In genomic region chr11:1570896-1571759, GRCh38 we compare ENCODE assay signal across 8 cellular contexts. TPM values are rescaled to one million over a fixed set of nuclear protein-coding genes. Genes with fewer than 3 reads are reported as not detected.
DNase-seq lines count a peak whose midpoint lies in the region; ATAC-seq and TF ChIP-seq lines count a peak whose summit lies in the region.

No MANE protein-coding gene starts in this region.

- H3K27ac ChIP-seq in upper lobe of left lung = peak overlapping the region; percentile 58 to 80 (median 72)

- TF ChIP-seq EP300 in upper lobe of left lung (IDR thresholded peaks at IDR 0.05) = no peak

- CTCF ChIA-PET in activated naive CD4-positive, alpha-beta T cell treated with anti-CD3 and anti-CD28 coated beads for 36 hours (lab: Charles Lee) = no interaction called here

- H3K27ac Mint-ChIP-seq in activated naive CD4-positive, alpha-beta T cell treated with anti-CD3 and anti-CD28 coated beads for 36 hours = no peak overlapping the region
- H3K27ac Mint-ChIP-seq in brain = peak overlapping the region in 3 of 5 experiments; percentile 70 to 95 (median 92)

- peaks cover 30 to 58% (median 36%) of the 10 kb centered on the region in 4 donors for H3K4me1 ChIP-seq in upper lobe of left lung

- H3K4me3 ChIP-seq in upper lobe of left lung = peak overlapping the region; percentile 58 to 76 (median 66)
- H3K4me3 ChIP-seq in lower leg skin (ENCODE audit: low read depth, poor library complexity, severe bottlenecking) = no peak overlapping the region

- no peak for TF ChIP-seq POLR2A in upper lobe of left lung (IDR thresholded peaks at IDR 0.05)
- TF ChIP-seq POLR2A in lower leg skin (IDR thresholded peaks at IDR 0.05) = no peak

- ATAC-seq in upper lobe of left lung (ENCODE audit: low FRiP score in 2 of 2) = no peak

- H3K9me3 ChIP-seq in upper lobe of left lung = no peaks in the 10 kb centered on the region

- WGBS in upper lobe of left lung, 2 donors = 11 to 39% methylated on average over 4 to 21 of the region's 58 CpGs
- WGBS in lower leg skin, 2 donors = 18 to 38% methylated on average over 6 to 35 of the region's 58 CpGs

- DNase-seq in activated naive CD4-positive, alpha-beta T cell treated with anti-CD3 and anti-CD28 coated beads for 36 hours = peak; percentile 47
- DNase-seq in activated naive CD4-positive, alpha-beta T cell treated with Interleukin-2 at 50 U/mL for 16 hours = no peak
- DNase-seq in medulla oblongata (ENCODE audit: extremely low spot score) = peak; percentile 13
- DNase-seq in upper lobe of left lung = peak in 1 of 2 donors; percentile 88
- no peak for DNase-seq in lower leg skin (ENCODE audit: low spot score in 2 of 2)
- DNase-seq in globus pallidus (ENCODE audit: low spot score) = no peak
- DNase-seq in GM13977 (ENCODE audit: low spot score) = no peak

- in situ Hi-C loops in GM13977 (cut with MboI; ENCODE audit: low pct_unique_long_range_greater_than_20kb, low sequenced_read_pairs, unreplicated experiment) = no loop called here

- TF ChIP-seq CTCF in brain (conservative IDR thresholded peaks at IDR 0.05) (no peak), upper lobe of left lung (IDR thresholded peaks at IDR 0.05) (peak in 1 of 6 experiments; percentile 8), lower leg skin (IDR thresholded peaks at IDR 0.05) (no peak), GM13977 (IDR thresholded peaks at IDR 0.05; ENCODE audit: extremely low read depth, insufficient read depth, missing control alignments) (no peak)

- H3K36me3 ChIP-seq in upper lobe of left lung = no peaks in the 10 kb centered on the region

- H3K4me1 Mint-ChIP-seq in activated naive CD4-positive, alpha-beta T cell treated with anti-CD3 and anti-CD28 coated beads for 36 hours (ENCODE audit: low read depth) = peaks cover 19% of the 10 kb centered on the region
- H3K4me1 Mint-ChIP-seq in brain = peaks cover 51% of the 10 kb centered on the region

- peaks cover 0 to 20% (median 6%) of the 10 kb centered on the region in 4 donors for H3K27me3 ChIP-seq in upper lobe of left lung

- H3K4me3 Mint-ChIP-seq in activated naive CD4-positive, alpha-beta T cell treated with anti-CD3 and anti-CD28 coated beads for 36 hours = peak overlapping the region; percentile 64
- H3K4me3 Mint-ChIP-seq in brain = peak overlapping the region; percentile 77 to 85 (median 81)

- intact Hi-C loops in activated naive CD4-positive, alpha-beta T cell treated with anti-CD3 and anti-CD28 coated beads for 36 hours (cut with micrococcal nuclease) = loop anchor here (5.0 kb wide), 2 partner anchors 34 to 571 kb away; no protein-coding TSS in a partner anchor
- intact Hi-C loops in lower leg skin (cut with DNase I; ENCODE audit: low total_unique reads) = no loop called here

- H3K36me3 Mint-ChIP-seq in activated naive CD4-positive, alpha-beta T cell treated with anti-CD3 and anti-CD28 coated beads for 36 hours (ENCODE audit: low read depth) = no peaks in the 10 kb centered on the region
- H3K36me3 Mint-ChIP-seq in brain = no peaks in the 10 kb centered on the region

- peaks cover 12% of the 10 kb centered on the region for H3K27me3 Mint-ChIP-seq in activated naive CD4-positive, alpha-beta T cell treated with anti-CD3 and anti-CD28 coated beads for 36 hours (ENCODE audit: low read depth)
- H3K27me3 Mint-ChIP-seq in brain = peaks cover 13% of the 10 kb centered on the region

- H3K9me3 Mint-ChIP-seq in activated naive CD4-positive, alpha-beta T cell treated with anti-CD3 and anti-CD28 coated beads for 36 hours = no peaks in the 10 kb centered on the region
- H3K9me3 Mint-ChIP-seq in brain = no peaks in the 10 kb centered on the region

RNA-seq across cellular contexts. Expression of gene DUSP8, which starts 0.9 kb away (rescaled TPM):
- total RNA-seq in activated naive CD4-positive, alpha-beta T cell treated with anti-CD3 and anti-CD28 coated beads for 36 hours = 1 to 10 TPM; 2.9 to 3.0 TPM
- 29.6 TPM for polyA plus RNA-seq in brain (ENCODE audit: insufficient read depth, low read depth, low replicate concordance)
- 10 to 100 TPM in 5 of 6 donors, 1 to 10 TPM in 1; 5.2 to 19.3 (median 13.5) TPM for total RNA-seq in upper lobe of left lung
- 10 to 100 TPM in 1 of 4 donors, 1 to 10 TPM in 3; 4.0 to 11.6 (median 5.9) TPM for total RNA-seq in lower leg skin

RNA-seq across cellular contexts. Expression of gene KRTAP5-1, which starts 14.0 kb away (rescaled TPM):
- total RNA-seq in activated naive CD4-positive, alpha-beta T cell treated with anti-CD3 and anti-CD28 coated beads for 36 hours = not detected
- not detected for polyA plus RNA-seq in brain (ENCODE audit: insufficient read depth, low read depth, low replicate concordance)
- total RNA-seq in upper lobe of left lung = not detected
- total RNA-seq in lower leg skin = 1 to 10 TPM in 1 of 4 donors, not detected in 3; 8.1 TPM

RNA-seq across cellular contexts. Expression of gene KRTAP5-2, which starts 27.0 kb away (rescaled TPM):
- total RNA-seq in activated naive CD4-positive, alpha-beta T cell treated with anti-CD3 and anti-CD28 coated beads for 36 hours = not detected
- not detected for polyA plus RNA-seq in brain (ENCODE audit: insufficient read depth, low read depth, low replicate concordance)
- total RNA-seq in upper lobe of left lung (not detected), lower leg skin (10 to 100 TPM in 1 of 4 donors, under 1 TPM in 1, not detected in 2; 0.55 to 15.1 TPM)

RNA-seq across cellular contexts. Expression of gene KRTAP5-3, which starts 37.1 kb away (rescaled TPM):
- total RNA-seq in activated naive CD4-positive, alpha-beta T cell treated with anti-CD3 and anti-CD28 coated beads for 36 hours = not detected
- not detected for polyA plus RNA-seq in brain (ENCODE audit: insufficient read depth, low read depth, low replicate concordance)
- total RNA-seq in upper lobe of left lung (not detected), lower leg skin (10 to 100 TPM in 1 of 4 donors, not detected in 3; 16.2 TPM)

RNA-seq across cellular contexts. Expression of gene KRTAP5-4, which starts 50.8 kb away (rescaled TPM):
- total RNA-seq in activated naive CD4-positive, alpha-beta T cell treated with anti-CD3 and anti-CD28 coated beads for 36 hours = not detected
- polyA plus RNA-seq in brain (ENCODE audit: insufficient read depth, low read depth, low replicate concordance) = not detected
- total RNA-seq in upper lobe of left lung (not detected), lower leg skin (1 to 10 TPM in 1 of 4 donors, not detected in 3; 7.9 TPM)

Comparison
In these comparisons a context has a peak if more than half of its experiments do, and no peak if none do; other contexts are left out.
1. DNase-seq: peak in activated naive CD4-positive, alpha-beta T cell treated with anti-CD3 and anti-CD28 coated beads for 36 hours (single experiment) and medulla oblongata (single experiment); none in activated naive CD4-positive, alpha-beta T cell treated with Interleukin-2 at 50 U/mL for 16 hours (single experiment), lower leg skin (0 of 2), globus pallidus (single experiment) and GM13977 (single experiment).